ENCODE assay signal across 13 cellular contexts in genomic region chr7:129149546-129149945, GRCh38.
"Had no signal": no experiment of that assay in that cellular context is flagged by ENCODE, and none has a peak within 500 bp of the region (broad histone marks: within the 10 kb centered on the region; RNA-seq: fewer than 3 reads in every experiment).

No MANE protein-coding gene starts in this region.

- DNase-seq: activated CD4-positive, alpha-beta T cell treated with anti-CD3 and anti-CD28 coated beads for 1 hour; activated CD4-positive, alpha-beta T cell treated with anti-CD3 and anti-CD28 coated beads, Interleukin-2, amount 50 U/mL, for 4 hours; activated naive CD4-positive, alpha-beta T cell treated with anti-CD3 and anti-CD28 coated beads for 36 hours; activated naive CD8-positive, alpha-beta T cell treated with anti-CD3 and anti-CD28 coated beads, Interleukin-2, amount 50 U/mL, for 24 hours; cerebellar nuclear complex; effector memory CD4-positive, alpha-beta T cell; foreskin keratinocyte; head of caudate nucleus; pancreas; stimulated activated CD4-positive, alpha-beta T cell treated with anti-CD3 and anti-CD28 coated beads, Interleukin-2, amount 100 ng/mL, for 24 hours; thyroid gland had no signal

- H3K27me3 ChIP-seq: pancreas, thyroid gland had no signal

- ATAC-seq: activated naive CD8-positive, alpha-beta T cell treated with anti-CD3 and anti-CD28 coated beads, Interleukin-2, amount 50 U/mL, for 24 hours; activated T-helper 17 cell treated with anti-CD3 and anti-CD28 coated beads, Interleukin-2, amount 50 U/mL, for 72 hours; foreskin keratinocyte had no signal

- H3K9me3 ChIP-seq: pancreas, thyroid gland had no signal

- H3K4me1 ChIP-seq: foreskin keratinocyte had no signal

- H3K4me3 ChIP-seq: lung, pancreas, thyroid gland had no signal

- H3K4me1 Mint-ChIP-seq: activated T-helper 17 cell treated with anti-CD3 and anti-CD28 coated beads, Interleukin-2, amount 50 U/mL, for 72 hours had no signal

- H3K27ac Mint-ChIP-seq: activated naive CD4-positive, alpha-beta T cell treated with anti-CD3 and anti-CD28 coated beads for 36 hours; activated naive CD8-positive, alpha-beta T cell treated with anti-CD3 and anti-CD28 coated beads, Interleukin-2, amount 50 U/mL, for 24 hours; activated T-helper 17 cell treated with anti-CD3 and anti-CD28 coated beads, Interleukin-2, amount 50 U/mL, for 72 hours had no signal

- H3K27me3 Mint-ChIP-seq: activated naive CD8-positive, alpha-beta T cell treated with anti-CD3 and anti-CD28 coated beads, Interleukin-2, amount 50 U/mL, for 24 hours had no signal

- H3K36me3 ChIP-seq: pancreas, thyroid gland had no signal

- H3K9me3 Mint-ChIP-seq: activated naive CD4-positive, alpha-beta T cell treated with anti-CD3 and anti-CD28 coated beads for 36 hours; activated naive CD8-positive, alpha-beta T cell treated with anti-CD3 and anti-CD28 coated beads, Interleukin-2, amount 50 U/mL, for 24 hours; activated T-helper 17 cell treated with anti-CD3 and anti-CD28 coated beads, Interleukin-2, amount 50 U/mL, for 72 hours had no signal

- H3K4me3 Mint-ChIP-seq: activated naive CD4-positive, alpha-beta T cell treated with anti-CD3 and anti-CD28 coated beads for 36 hours; activated naive CD8-positive, alpha-beta T cell treated with anti-CD3 and anti-CD28 coated beads, Interleukin-2, amount 50 U/mL, for 24 hours; activated T-helper 17 cell treated with anti-CD3 and anti-CD28 coated beads, Interleukin-2, amount 50 U/mL, for 72 hours had no signal

- H3K27ac ChIP-seq: foreskin keratinocyte, pancreas, thyroid gland had no signal
